ENCODE assay signal across 19 cellular contexts in the genomic region with DNA sequence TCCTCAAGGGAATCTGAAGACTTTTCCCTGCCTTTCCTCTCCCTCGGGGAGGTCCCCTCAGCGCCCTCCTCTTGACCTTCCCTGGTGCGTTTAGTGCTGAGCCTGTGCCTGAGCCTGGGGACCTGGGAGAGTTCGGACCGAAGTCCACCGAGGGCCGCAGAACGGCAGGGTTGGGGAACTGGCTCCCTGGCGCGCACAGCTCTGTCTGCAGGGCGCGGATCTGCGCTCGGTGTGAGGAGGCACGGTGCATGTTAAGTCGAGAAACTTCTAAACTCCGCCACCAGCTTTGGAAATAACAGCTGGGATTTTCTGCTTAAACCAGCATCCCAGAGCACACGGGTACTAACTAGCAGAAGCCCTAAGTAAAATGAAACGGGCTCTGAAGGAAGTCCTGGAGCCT.
"Had no signal": no experiment of that assay in that cellular context is flagged by ENCODE, and none has a peak within 500 bp of the region (broad histone marks: within the 10 kb centered on the region; RNA-seq: fewer than 3 reads in every experiment).

No MANE protein-coding gene starts in this region.

- DNase-seq: activated CD4-positive, alpha-beta T cell treated with anti-CD3 and anti-CD28 coated beads for 4 hours; activated CD4-positive, alpha-beta T cell treated with anti-CD3 and anti-CD28 coated beads, Interleukin-2, amount 50 U/mL, for 48 hours; activated CD4-positive, CD25-positive, alpha-beta regulatory T cell; activated effector memory CD4-positive, alpha-beta T cell treated with Interleukin-2 at 50 U/mL for 16 hours; activated naive CD4-positive, alpha-beta T cell treated with anti-CD3 and anti-CD28 coated beads, Interleukin-2, amount 10 ng/mL, durations not matched to agents 7 days and 5 days; activated T-cell treated with anti-CD3 and anti-CD28 coated beads, Interleukin-2, amount 50 U/mL, for 48 hours; amygdala; colonic mucosa; gastrocnemius medialis; head of caudate nucleus; hypothalamus; natural killer cell; pancreas; psoas muscle; stimulated activated CD4-positive, alpha-beta T cell treated with anti-CD3 and anti-CD28 coated beads, Interleukin-4, amount 100 ng/mL, for 24 hours; stimulated activated naive CD8-positive, alpha-beta T cell treated with anti-CD3 and anti-CD28 coated beads, Interleukin-15, Interleukin-2, amounts not matched to agents 100 U/mL and 50 U/mL, for 24 hours; T1000 had no signal

- H3K9me3 Mint-ChIP-seq: activated naive CD4-positive, alpha-beta T cell treated with anti-CD3 and anti-CD28 coated beads, Interleukin-2, amount 10 ng/mL, durations not matched to agents 7 days and 5 days; mesothelial cell of epicardium; natural killer cell; T-helper 1 cell treated with Interleukin-12 subunit alpha and Interleukin-12 subunit beta and Interleukin-4 antibody, amounts not matched to agents 30 μg/mL and 1 μg/mL, for 36 hours had no signal

- ATAC-seq: gastrocnemius medialis; natural killer cell; pancreas; psoas muscle; stimulated activated naive CD8-positive, alpha-beta T cell treated with anti-CD3 and anti-CD28 coated beads, Interleukin-15, Interleukin-2, amounts not matched to agents 100 U/mL and 50 U/mL, for 24 hours had no signal

- H3K4me3 Mint-ChIP-seq: activated naive CD4-positive, alpha-beta T cell treated with anti-CD3 and anti-CD28 coated beads, Interleukin-2, amount 10 ng/mL, durations not matched to agents 7 days and 5 days; mesothelial cell of epicardium; natural killer cell; T-helper 1 cell treated with Interleukin-12 subunit alpha and Interleukin-12 subunit beta and Interleukin-4 antibody, amounts not matched to agents 30 μg/mL and 1 μg/mL, for 36 hours had no signal

- H3K36me3 Mint-ChIP-seq: activated naive CD4-positive, alpha-beta T cell treated with anti-CD3 and anti-CD28 coated beads, Interleukin-2, amount 10 ng/mL, durations not matched to agents 7 days and 5 days; natural killer cell had no signal

- H3K27ac Mint-ChIP-seq: activated naive CD4-positive, alpha-beta T cell treated with anti-CD3 and anti-CD28 coated beads, Interleukin-2, amount 10 ng/mL, durations not matched to agents 7 days and 5 days; mesothelial cell of epicardium; natural killer cell; T-helper 1 cell treated with Interleukin-12 subunit alpha and Interleukin-12 subunit beta and Interleukin-4 antibody, amounts not matched to agents 30 μg/mL and 1 μg/mL, for 36 hours had no signal
